In genomic region chr1:24743404-24744211, GRCh38 we compare ENCODE assay signal across 8 cellular contexts. TPM values are rescaled to one million over a fixed set of nuclear protein-coding genes. Genes with fewer than 3 reads are reported as not detected.
DNase-seq lines count a peak whose midpoint lies in the region; ATAC-seq and TF ChIP-seq lines count a peak whose summit lies in the region.

No MANE protein-coding gene starts in this region.

- POLR2A ChIA-PET in activated naive CD8-positive, alpha-beta T cell treated with anti-CD3 and anti-CD28 coated beads, Interleukin-2, amount 10 ng/mL, durations not matched to agents 7 days and 5 days (lab: Charles Lee), result interaction anchor here (1.1 kb wide), 1 partner anchor 13 kb away, joined by 3 read pairs; no protein-coding TSS in a partner anchor

- H3K9me3 ChIP-seq in HAP-1, result no peaks in the 10 kb centered on the region
- H3K9me3 ChIP-seq in tibial nerve, result no peaks in the 10 kb centered on the region

- peaks cover 42% of the 10 kb centered on the region for H3K4me1 ChIP-seq in HAP-1
- H3K4me1 ChIP-seq in tibial nerve, result peaks cover 0 to 34% (median 19%) of the 10 kb centered on the region in 4 donors

- in situ Hi-C loops in HAP-1 (cut with MboI; ENCODE audit: low sequenced_read_pairs), result no loop called here

- DNase-seq in AG09319 (ENCODE audit: extremely low read depth, low read depth) (peak; percentile 68), HAP-1 (ENCODE audit: low spot score in 2 of 2) (peak; percentile 39 to 45), tibial nerve (ENCODE audit: low spot score in 2 of 2) (peak in 1 of 2 donors; percentile 1), NOMO-1 treated with dmso at 0.1 percent for 144 hours (lab: John Stamatoyannopoulos, UW; ENCODE audit: unreplicated experiment) (no peak), MV-4-11 (lab: John Stamatoyannopoulos, UW) (no peak)
- DNase-seq in activated naive CD8-positive, alpha-beta T cell treated with anti-CD3 and anti-CD28 coated beads, Interleukin-2, amount 10 ng/mL, durations not matched to agents 7 days and 5 days, result no peak

- H3K4me3 Mint-ChIP-seq in activated naive CD8-positive, alpha-beta T cell treated with anti-CD3 and anti-CD28 coated beads, Interleukin-2, amount 10 ng/mL, durations not matched to agents 7 days and 5 days, result peak overlapping the region; percentile 50

- H3K27me3 Mint-ChIP-seq in activated naive CD8-positive, alpha-beta T cell treated with anti-CD3 and anti-CD28 coated beads, Interleukin-2, amount 10 ng/mL, durations not matched to agents 7 days and 5 days, result peaks cover 28% of the 10 kb centered on the region

- no peaks in the 10 kb centered on the region for H3K27me3 ChIP-seq in HAP-1 (ENCODE audit: low read depth)
- H3K27me3 ChIP-seq in layer of hippocampus (ENCODE audit: control insufficient read depth, insufficient read depth, low read length), result no peaks in the 10 kb centered on the region
- no peaks in the 10 kb centered on the region for H3K27me3 ChIP-seq in tibial nerve

- TF ChIP-seq EP300 in tibial nerve (IDR thresholded peaks at IDR 0.05), result peak; percentile 55 to 73

- TF ChIP-seq POLR2A in tibial nerve (IDR thresholded peaks at IDR 0.05), result peak in 1 of 2 donors; percentile 21

- H3K36me3 ChIP-seq in HAP-1 (replicated peaks) (peaks cover 4% of the 10 kb centered on the region; the same call in 1 of the 2 replicates), tibial nerve (no peaks in the 10 kb centered on the region)

- H3K4me3 ChIP-seq in HAP-1, result no peak overlapping the region
- H3K4me3 ChIP-seq in tibial nerve, result peak overlapping the region in 2 of 4 donors; percentile 17 to 81

- no peak for ATAC-seq in activated naive CD8-positive, alpha-beta T cell treated with anti-CD3 and anti-CD28 coated beads, Interleukin-2, amount 10 ng/mL, durations not matched to agents 7 days and 5 days (ENCODE audit: low read depth)
- ATAC-seq in HG02840 (IDR thresholded peaks at IDR 0.05; ENCODE audit: low FRiP score, unreplicated experiment), result no peak

- H3K4me1 Mint-ChIP-seq in activated naive CD8-positive, alpha-beta T cell treated with anti-CD3 and anti-CD28 coated beads, Interleukin-2, amount 10 ng/mL, durations not matched to agents 7 days and 5 days, result peaks cover 20% of the 10 kb centered on the region

- peak overlapping the region; percentile 73 for H3K27ac ChIP-seq in layer of hippocampus (ENCODE audit: low read depth, low read length)
- H3K27ac ChIP-seq in tibial nerve, result peak overlapping the region; percentile 89 to 99 (median 94)

- TF ChIP-seq CTCF in AG09319 (IDR thresholded peaks at IDR 0.05; ENCODE audit: low read depth, low read length) (no peak), tibial nerve (IDR thresholded peaks at IDR 0.05) (no peak)

- WGBS in tibial nerve, 2 donors, result 39 to 40% methylated on average over 10 of the region's 10 CpGs

- H3K9me3 Mint-ChIP-seq in activated naive CD8-positive, alpha-beta T cell treated with anti-CD3 and anti-CD28 coated beads, Interleukin-2, amount 10 ng/mL, durations not matched to agents 7 days and 5 days, result no peaks in the 10 kb centered on the region

- no peaks in the 10 kb centered on the region for H3K36me3 Mint-ChIP-seq in activated naive CD8-positive, alpha-beta T cell treated with anti-CD3 and anti-CD28 coated beads, Interleukin-2, amount 10 ng/mL, durations not matched to agents 7 days and 5 days

- H3K27ac Mint-ChIP-seq in activated naive CD8-positive, alpha-beta T cell treated with anti-CD3 and anti-CD28 coated beads, Interleukin-2, amount 10 ng/mL, durations not matched to agents 7 days and 5 days, result peak overlapping the region; percentile 30

RNA-seq across cellular contexts. Expression of gene CLIC4, which starts 1.6 kb away (rescaled TPM):
- total RNA-seq in activated naive CD8-positive, alpha-beta T cell treated with anti-CD3 and anti-CD28 coated beads, Interleukin-2, amount 10 ng/mL, durations not matched to agents 7 days and 5 days, result 1 to 10 TPM; 9.1 to 9.8 TPM
- 100 to 1,000 TPM; 399 to 688 (median 564) TPM for total RNA-seq in tibial nerve

Comparison
In these comparisons a context has a peak if more than half of its experiments do, and no peak if none do; other contexts are left out.
1. DNase-seq: peak in AG09319 (single experiment) and HAP-1 (2 of 2); none in activated naive CD8-positive, alpha-beta T cell treated with anti-CD3 and anti-CD28 coated beads, Interleukin-2, amount 10 ng/mL, durations not matched to agents 7 days and 5 days (single experiment), NOMO-1 treated with dmso at 0.1 percent for 144 hours (single experiment) and MV-4-11 (single experiment).
2. RNA of gene CLIC4, which starts 1.6 kb away (total RNA-seq): 399 to 688 TPM in tibial nerve; 9.1 to 9.8 TPM in activated naive CD8-positive, alpha-beta T cell treated with anti-CD3 and anti-CD28 coated beads, Interleukin-2, amount 10 ng/mL, durations not matched to agents 7 days and 5 days; every median in the first group is over 10 times any median in the second.